6 cellular contexts compared by ENCODE assay signal in genomic region chr17:50419577-50419976, GRCh38. TPM values are rescaled to one million over a fixed set of nuclear protein-coding genes. Genes with fewer than 3 reads are reported as not detected.
"Had no signal": no experiment of that assay in that cellular context is flagged by ENCODE, and none has a peak within 500 bp of the region (broad histone marks: within the 10 kb centered on the region; RNA-seq: fewer than 3 reads in every experiment).

No MANE protein-coding gene starts in this region.

RNA-seq across cellular contexts. Expression of gene CHAD, which starts 49.1 kb away (rescaled TPM):
- total RNA-seq: LHCN-M2, MCF 10A, OCI-LY7, PC-3, SK-MEL-5 had no signal
- polyA plus RNA-seq: SK-N-SH had no signal
